In the genomic region with DNA sequence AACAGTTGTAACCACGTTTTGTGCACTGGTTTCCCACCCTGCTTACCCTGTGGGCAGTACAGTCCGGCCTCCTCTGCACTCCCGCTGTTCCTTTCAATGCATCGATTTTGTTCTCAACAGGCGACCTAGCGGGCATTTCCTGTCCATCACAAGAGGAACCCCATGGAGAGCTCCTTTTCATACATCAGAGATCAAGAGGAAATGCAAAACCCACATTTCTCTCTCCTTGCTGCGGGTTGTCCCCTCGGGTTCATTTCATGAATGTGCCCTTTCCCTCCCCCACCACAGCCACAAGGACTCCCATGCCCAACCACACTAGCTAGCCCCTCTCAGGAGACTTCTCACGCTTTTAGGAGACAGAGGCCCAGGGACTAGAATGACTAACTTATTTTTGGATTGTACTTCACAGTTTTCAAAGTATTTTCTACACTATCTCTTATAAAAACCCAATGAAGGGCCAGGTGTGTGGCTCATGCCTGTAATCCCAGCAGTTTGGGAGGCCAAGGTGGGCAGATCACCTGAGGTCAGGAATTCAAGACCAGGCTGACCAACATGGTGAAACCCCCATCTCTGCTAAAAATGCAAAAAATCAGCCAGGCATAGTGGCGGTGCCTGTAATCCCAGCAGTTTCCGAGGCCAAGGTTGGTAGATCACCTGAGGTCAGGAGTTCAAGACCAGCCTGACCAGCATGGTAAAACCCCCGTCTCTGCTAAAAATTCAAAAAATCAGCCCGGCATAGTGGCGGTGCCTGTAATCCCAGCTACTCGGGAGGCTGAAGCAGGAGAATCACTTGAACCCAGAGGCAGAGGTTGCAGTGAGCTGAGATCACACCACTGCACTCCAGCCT, we compare ENCODE assay signal across 8 cellular contexts.
A peak's percentile ranks its signal among the peaks of the same experiment; 100 is the strongest.
DNase-seq lines count a peak whose midpoint lies in the region; ATAC-seq and TF ChIP-seq lines count a peak whose summit lies in the region.

No MANE protein-coding gene starts in this region.

- no peak for TF ChIP-seq POLR2A in NB4 (IDR thresholded peaks at IDR 0.05; ENCODE audit: extremely low read depth, insufficient read length)

- peak overlapping the region; percentile 22 for H3K4me3 ChIP-seq in NB4 (ENCODE audit: low read depth, low read length)

- no peak overlapping the region for H3K27ac Mint-ChIP-seq in effector memory CD8-positive, alpha-beta T cell

- H3K4me3 Mint-ChIP-seq in effector memory CD8-positive, alpha-beta T cell, result no peak overlapping the region

- ATAC-seq in GM21447 (IDR thresholded peaks at IDR 0.05; ENCODE audit: unreplicated experiment), result peak; percentile 74
- peak; percentile 19 for ATAC-seq in effector memory CD8-positive, alpha-beta T cell (replicated peaks)

- H3K36me3 Mint-ChIP-seq in effector memory CD8-positive, alpha-beta T cell (ENCODE audit: insufficient read depth), result no peaks in the 10 kb centered on the region

- H3K27me3 Mint-ChIP-seq in effector memory CD8-positive, alpha-beta T cell, result peaks cover 51 to 72% of the 10 kb centered on the region in 2 donors

- H3K9me3 Mint-ChIP-seq in effector memory CD8-positive, alpha-beta T cell, result no peaks in the 10 kb centered on the region

- no peak for TF ChIP-seq CTCF in NB4 (IDR thresholded peaks at IDR 0.05; ENCODE audit: low read depth, low read length)

- peak; percentile 90 for DNase-seq in ELF-1 (ENCODE audit: low read depth, low spot score)
- peak; percentile 96 for DNase-seq in NB4 (ENCODE audit: low read depth)
- DNase-seq in effector memory CD8-positive, alpha-beta T cell, result no peak
- DNase-seq in SHP77 (lab: John Stamatoyannopoulos, UW), result no peak
- no peak for DNase-seq in D341Med (ENCODE audit: low spot score)
- DNase-seq in amniotic stem cell (lab: John Stamatoyannopoulos, UW), result no peak
- DNase-seq in islet precursor cell, result no peak

- peaks cover 7% of the 10 kb centered on the region in 2 donors for H3K4me1 Mint-ChIP-seq in effector memory CD8-positive, alpha-beta T cell (ENCODE audit: low read depth in 2 of 2)

Comparison
In these comparisons a context has a peak if more than half of its experiments do, and no peak if none do; other contexts are left out.
1. DNase-seq: peak in ELF-1 (single experiment) and NB4 (single experiment); none in effector memory CD8-positive, alpha-beta T cell (0 of 3), SHP77 (0 of 2), D341Med (single experiment), amniotic stem cell (single experiment) and islet precursor cell (single experiment).